Comparison of ENCODE assay signal across 1 cellular context in the genomic region with DNA sequence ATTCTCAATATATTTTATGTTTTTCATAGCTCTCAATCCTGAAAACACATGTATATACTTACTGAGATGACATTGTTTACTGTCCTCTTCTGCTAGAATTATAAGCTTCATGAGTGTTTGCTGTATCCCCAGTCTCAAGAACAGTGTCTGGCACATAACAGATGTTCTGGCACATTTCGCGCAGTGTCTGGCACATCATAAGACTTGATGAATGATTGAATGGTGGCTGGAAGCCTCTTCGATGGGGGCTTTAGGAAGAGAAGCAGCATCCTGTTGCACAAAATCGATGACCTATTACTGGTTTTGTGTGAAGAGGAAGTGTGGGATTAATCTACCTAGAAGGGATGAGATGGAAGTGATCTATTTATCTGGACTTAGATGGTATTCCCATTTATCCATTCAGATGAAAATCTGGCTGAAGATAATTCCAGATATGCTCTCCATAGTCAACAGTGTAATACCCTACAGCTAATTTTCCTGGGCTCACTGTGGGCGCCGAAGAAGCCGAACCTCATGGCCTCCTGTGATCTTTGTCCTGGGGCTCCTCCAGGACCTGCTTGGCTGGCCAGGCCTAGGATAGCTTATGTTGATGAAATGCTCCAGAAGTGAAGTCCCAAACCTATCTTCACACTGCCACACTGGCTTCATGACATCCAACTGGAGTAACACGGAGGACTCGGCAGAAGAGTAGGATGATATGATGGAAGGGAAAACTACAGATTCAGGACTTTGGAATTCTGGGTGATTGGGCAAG.
TF ChIP-seq lines count a peak whose summit lies in the region.

No MANE protein-coding gene starts in this region.

TF ChIP-seq in liver, 16 proteins besides CTCF, POLR2A, EP300 and RAD21 (continued from another document):
- TF ChIP-seq, protein P1, sequence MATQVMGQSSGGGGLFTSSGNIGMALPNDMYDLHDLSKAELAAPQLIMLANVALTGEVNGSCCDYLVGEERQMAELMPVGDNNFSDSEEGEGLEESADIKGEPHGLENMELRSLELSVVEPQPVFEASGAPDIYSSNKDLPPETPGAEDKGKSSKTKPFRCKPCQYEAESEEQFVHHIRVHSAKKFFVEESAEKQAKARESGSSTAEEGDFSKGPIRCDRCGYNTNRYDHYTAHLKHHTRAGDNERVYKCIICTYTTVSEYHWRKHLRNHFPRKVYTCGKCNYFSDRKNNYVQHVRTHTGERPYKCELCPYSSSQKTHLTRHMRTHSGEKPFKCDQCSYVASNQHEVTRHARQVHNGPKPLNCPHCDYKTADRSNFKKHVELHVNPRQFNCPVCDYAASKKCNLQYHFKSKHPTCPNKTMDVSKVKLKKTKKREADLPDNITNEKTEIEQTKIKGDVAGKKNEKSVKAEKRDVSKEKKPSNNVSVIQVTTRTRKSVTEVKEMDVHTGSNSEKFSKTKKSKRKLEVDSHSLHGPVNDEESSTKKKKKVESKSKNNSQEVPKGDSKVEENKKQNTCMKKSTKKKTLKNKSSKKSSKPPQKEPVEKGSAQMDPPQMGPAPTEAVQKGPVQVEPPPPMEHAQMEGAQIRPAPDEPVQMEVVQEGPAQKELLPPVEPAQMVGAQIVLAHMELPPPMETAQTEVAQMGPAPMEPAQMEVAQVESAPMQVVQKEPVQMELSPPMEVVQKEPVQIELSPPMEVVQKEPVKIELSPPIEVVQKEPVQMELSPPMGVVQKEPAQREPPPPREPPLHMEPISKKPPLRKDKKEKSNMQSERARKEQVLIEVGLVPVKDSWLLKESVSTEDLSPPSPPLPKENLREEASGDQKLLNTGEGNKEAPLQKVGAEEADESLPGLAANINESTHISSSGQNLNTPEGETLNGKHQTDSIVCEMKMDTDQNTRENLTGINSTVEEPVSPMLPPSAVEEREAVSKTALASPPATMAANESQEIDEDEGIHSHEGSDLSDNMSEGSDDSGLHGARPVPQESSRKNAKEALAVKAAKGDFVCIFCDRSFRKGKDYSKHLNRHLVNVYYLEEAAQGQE (IDR thresholded peaks at IDR 0.05) = no peak
- TF ChIP-seq JUND (IDR thresholded peaks at IDR 0.05) (no peak), HNF4A (conservative IDR thresholded peaks at IDR 0.05) (no peak), FOXA2 (IDR thresholded peaks at IDR 0.05) (no peak), HNF4G (IDR thresholded peaks at IDR 0.05) (no peak), YY1 (IDR thresholded peaks at IDR 0.05) (no peak), GABPA (IDR thresholded peaks at IDR 0.05 in 1 of 2, conservative IDR thresholded peaks at IDR 0.05 in 1 of 2) (no peak), FOXA1 (IDR thresholded peaks at IDR 0.05) (no peak)
- TF ChIP-seq, protein P2, sequence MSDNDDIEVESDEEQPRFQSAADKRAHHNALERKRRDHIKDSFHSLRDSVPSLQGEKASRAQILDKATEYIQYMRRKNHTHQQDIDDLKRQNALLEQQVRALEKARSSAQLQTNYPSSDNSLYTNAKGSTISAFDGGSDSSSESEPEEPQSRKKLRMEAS (IDR thresholded peaks at IDR 0.05) = no peak
- TF ChIP-seq, protein P3, sequence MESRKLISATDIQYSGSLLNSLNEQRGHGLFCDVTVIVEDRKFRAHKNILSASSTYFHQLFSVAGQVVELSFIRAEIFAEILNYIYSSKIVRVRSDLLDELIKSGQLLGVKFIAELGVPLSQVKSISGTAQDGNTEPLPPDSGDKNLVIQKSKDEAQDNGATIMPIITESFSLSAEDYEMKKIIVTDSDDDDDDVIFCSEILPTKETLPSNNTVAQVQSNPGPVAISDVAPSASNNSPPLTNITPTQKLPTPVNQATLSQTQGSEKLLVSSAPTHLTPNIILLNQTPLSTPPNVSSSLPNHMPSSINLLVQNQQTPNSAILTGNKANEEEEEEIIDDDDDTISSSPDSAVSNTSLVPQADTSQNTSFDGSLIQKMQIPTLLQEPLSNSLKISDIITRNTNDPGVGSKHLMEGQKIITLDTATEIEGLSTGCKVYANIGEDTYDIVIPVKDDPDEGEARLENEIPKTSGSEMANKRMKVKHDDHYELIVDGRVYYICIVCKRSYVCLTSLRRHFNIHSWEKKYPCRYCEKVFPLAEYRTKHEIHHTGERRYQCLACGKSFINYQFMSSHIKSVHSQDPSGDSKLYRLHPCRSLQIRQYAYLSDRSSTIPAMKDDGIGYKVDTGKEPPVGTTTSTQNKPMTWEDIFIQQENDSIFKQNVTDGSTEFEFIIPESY (IDR thresholded peaks at IDR 0.05) = no peak
- TF ChIP-seq, protein P4, sequence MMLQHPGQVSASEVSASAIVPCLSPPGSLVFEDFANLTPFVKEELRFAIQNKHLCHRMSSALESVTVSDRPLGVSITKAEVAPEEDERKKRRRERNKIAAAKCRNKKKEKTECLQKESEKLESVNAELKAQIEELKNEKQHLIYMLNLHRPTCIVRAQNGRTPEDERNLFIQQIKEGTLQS (IDR thresholded peaks at IDR 0.05) = no peak
